Comparison of ENCODE assay signal across 13 cellular contexts in the genomic region with DNA sequence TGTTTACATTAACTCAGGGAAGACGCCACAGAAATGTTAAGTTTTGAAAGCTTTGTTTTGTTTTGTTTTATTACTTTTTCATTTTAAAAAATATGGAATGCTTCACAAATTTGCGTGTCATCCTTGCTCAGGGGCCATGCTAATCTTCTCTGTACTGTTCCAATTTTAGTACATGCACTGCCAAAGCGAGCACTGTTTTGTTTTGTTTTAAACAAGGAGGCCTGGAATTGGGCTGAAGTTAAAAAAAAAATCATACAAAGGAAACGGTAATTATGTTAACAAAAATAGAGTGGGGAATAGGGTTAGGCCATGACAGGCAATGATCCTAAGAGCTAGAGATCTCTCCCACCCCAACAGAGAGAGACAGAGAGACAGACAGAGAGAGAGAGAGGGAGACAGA. TPM values are rescaled to one million over a fixed set of nuclear protein-coding genes. Genes with fewer than 3 reads are reported as not detected.
DNase-seq lines count a peak whose midpoint lies in the region; ATAC-seq and TF ChIP-seq lines count a peak whose summit lies in the region.
"Had no signal": no experiment of that assay in that cellular context is flagged by ENCODE, and none has a peak within 500 bp of the region (broad histone marks: within the 10 kb centered on the region; RNA-seq: fewer than 3 reads in every experiment).

No MANE protein-coding gene starts in this region.

- no peaks in the 10 kb centered on the region for H3F3A ChIP-seq in GM23248 (ENCODE audit: insufficient read depth)

- no peak overlapping the region for H3K4me3 ChIP-seq in GM23248
- H3K4me3 ChIP-seq in lung = no peak overlapping the region
- H3K4me3 ChIP-seq: adrenal gland, MG63 had no signal

- peaks cover 74% of the 10 kb centered on the region for H3K4me1 Mint-ChIP-seq in brain
- H3K4me1 Mint-ChIP-seq in stimulated activated naive B cell treated with anti-CD40 and anti-IgM and Interleukin-4, amounts not matched to agents 10 μg/mL and 1 μg/mL and 100 μg/mL, for 72 hours = peaks cover 58 to 92% of the 10 kb centered on the region in 2 donors

- H3K36me3 ChIP-seq in GM23248 (ENCODE audit: low read depth) = no peaks in the 10 kb centered on the region
- no peaks in the 10 kb centered on the region for H3K36me3 ChIP-seq in lung (ENCODE audit: control insufficient read depth in 2 of 2, insufficient read depth in 2 of 2, low read length in 2 of 2)
- H3K36me3 ChIP-seq: adrenal gland, MG63 had no signal

- H3K27me3 Mint-ChIP-seq in brain = peaks cover 5% of the 10 kb centered on the region
- no peaks in the 10 kb centered on the region for H3K27me3 Mint-ChIP-seq in stimulated activated naive B cell treated with anti-CD40 and anti-IgM and Interleukin-4, amounts not matched to agents 10 μg/mL and 1 μg/mL and 100 μg/mL, for 72 hours

- no peaks in the 10 kb centered on the region for H3K9me2 ChIP-seq in GM23248 (ENCODE audit: insufficient read depth)

- no peak overlapping the region for H3K9ac ChIP-seq in GM23248

- peak overlapping the region; percentile 76 to 94 (median 87) for H3K27ac Mint-ChIP-seq in brain
- H3K27ac Mint-ChIP-seq in stimulated activated naive B cell treated with anti-CD40 and anti-IgM and Interleukin-4, amounts not matched to agents 10 μg/mL and 1 μg/mL and 100 μg/mL, for 72 hours = peak overlapping the region; percentile 44

- H3K27ac ChIP-seq in GM23248 (no peak overlapping the region), lung (ENCODE audit: low read depth in 1 of 2, low read length in 1 of 2) (peak overlapping the region; percentile 30 to 38)

- H3K79me2 ChIP-seq in GM23248 (ENCODE audit: insufficient read depth) = no peaks in the 10 kb centered on the region

- no peaks in the 10 kb centered on the region for H4K20me1 ChIP-seq in GM23248 (ENCODE audit: insufficient read depth)

- ATAC-seq in lung (ENCODE audit: insufficient read depth, low FRiP score) (no peak), HG03565 (IDR thresholded peaks at IDR 0.05; ENCODE audit: unreplicated experiment) (no peak), GM19351 (IDR thresholded peaks at IDR 0.05; ENCODE audit: unreplicated experiment) (no peak)
- ATAC-seq in stimulated activated naive B cell treated with anti-CD40 and anti-IgM and Interleukin-4, amounts not matched to agents 10 μg/mL and 1 μg/mL and 100 μg/mL, for 72 hours (replicated peaks) = no peak

- TF ChIP-seq CTCF in brain (conservative IDR thresholded peaks at IDR 0.05) (no peak), lung (IDR thresholded peaks at IDR 0.05; ENCODE audit: control extremely low read depth, extremely low read depth) (no peak)

- in situ Hi-C loops in GM23248 (cut with MboI) = no loop called here

- H2AFZ ChIP-seq in GM23248 = peak overlapping the region; percentile 82

- 45 to 54% methylated on average over 4 of the region's 4 CpGs for WGBS in GM23248 (ENCODE audit: low coverage in 1 of 2, low lambda C conversion rate in 2 of 2, missing lambda C conversion rate in 2 of 2), 2 experiments
- 64 to 73% methylated on average over 4 of the region's 4 CpGs for WGBS in lung, 2 donors

- H3K4me3 Mint-ChIP-seq in brain = peak overlapping the region in 3 of 5 experiments; percentile 2 to 10 (median 3)
- H3K4me3 Mint-ChIP-seq in stimulated activated naive B cell treated with anti-CD40 and anti-IgM and Interleukin-4, amounts not matched to agents 10 μg/mL and 1 μg/mL and 100 μg/mL, for 72 hours = peak overlapping the region; percentile 36 to 68

- H3K9me3 ChIP-seq in GM23248 (ENCODE audit: low read depth) = no peaks in the 10 kb centered on the region
- no peaks in the 10 kb centered on the region for H3K9me3 ChIP-seq in lung (ENCODE audit: control insufficient read depth in 2 of 2, insufficient read depth in 1 of 2, low read length in 1 of 2)
- H3K9me3 ChIP-seq: adrenal gland, MG63 had no signal

- no peaks in the 10 kb centered on the region for H3K36me3 Mint-ChIP-seq in brain
- H3K36me3 Mint-ChIP-seq in stimulated activated naive B cell treated with anti-CD40 and anti-IgM and Interleukin-4, amounts not matched to agents 10 μg/mL and 1 μg/mL and 100 μg/mL, for 72 hours = peaks cover 6 to 9% of the 10 kb centered on the region in 2 donors

- H3K4me2 ChIP-seq in GM23248 (ENCODE audit: unreplicated experiment) = no peak overlapping the region

- H3K4me1 ChIP-seq in GM23248 (ENCODE audit: insufficient read depth) (no peaks in the 10 kb centered on the region; the same call in 1 of the 2 replicates), lung (ENCODE audit: control insufficient read depth in 2 of 2, insufficient read depth in 2 of 2, low read length in 2 of 2) (peaks cover 4 to 14% of the 10 kb centered on the region in 2 donors)
- H3K4me1 ChIP-seq: adrenal gland had no signal

- H3K27me3 ChIP-seq in GM23248 (replicated peaks; ENCODE audit: insufficient read depth) (no peaks in the 10 kb centered on the region), lung (ENCODE audit: control insufficient read depth, insufficient read depth) (no peaks in the 10 kb centered on the region)
- H3K27me3 ChIP-seq: adrenal gland, MG63 had no signal

- DNase-seq in GM23248 (no peak), lung (ENCODE audit: low spot score) (no peak), amniotic stem cell (lab: John Stamatoyannopoulos, UW) (no peak), mucosa of gallbladder (ENCODE audit: low spot score) (no peak)
- no peak for DNase-seq in stimulated activated naive B cell treated with anti-CD40 and anti-IgM and Interleukin-4, amounts not matched to agents 10 μg/mL and 1 μg/mL and 100 μg/mL, for 72 hours
- DNase-seq: activated CD4-positive, alpha-beta T cell treated with anti-CD3 and anti-CD28 coated beads, Interleukin-2, amount 50 U/mL, for 48 hours; adrenal gland; kidney; MG63; SHP77 had no signal

- peaks cover 0 to 8% (median 5%) of the 10 kb centered on the region in 5 experiments for H3K9me3 Mint-ChIP-seq in brain
- peaks cover 2 to 7% of the 10 kb centered on the region in 2 donors for H3K9me3 Mint-ChIP-seq in stimulated activated naive B cell treated with anti-CD40 and anti-IgM and Interleukin-4, amounts not matched to agents 10 μg/mL and 1 μg/mL and 100 μg/mL, for 72 hours

RNA-seq across cellular contexts. Expression of a gene that starts 57.0 kb away (rescaled TPM):
- 88.0 and 92.9 TPM in 2 replicates for total RNA-seq in GM23248 (2014; rRNA removed; shearing (Covaris generic))
- polyA plus RNA-seq in GM23248 (2016; fragmentation: Nextera tagmentation; extraction: Ambion mirVana) (599 and 620 TPM in 2 replicates), brain (ENCODE audit: insufficient read depth, low read depth, low replicate concordance) (104 TPM), lung (100 to 1,000 TPM in 1 of 2 donors, 10 to 100 TPM in 1; 63.7 to 364 TPM)
- total RNA-seq in lung (100 to 1,000 TPM; 245 to 289 TPM), mucosa of gallbladder (398 TPM)
